Comparison of ENCODE assay signal across 22 cellular contexts in genomic region chr15:80527406-80527805, GRCh38.
"Had no signal": no experiment of that assay in that cellular context is flagged by ENCODE, and none has a peak within 500 bp of the region (broad histone marks: within the 10 kb centered on the region; RNA-seq: fewer than 3 reads in every experiment).

No MANE protein-coding gene starts in this region.

- H3K9me3 ChIP-seq: Peyer's patch, SJCRH30, SK-N-SH had no signal

- H3K36me3 ChIP-seq: Peyer's patch, SJCRH30 had no signal

- DNase-seq: activated CD4-positive, alpha-beta T cell treated with anti-CD3 and anti-CD28 coated beads, Interleukin-2, amount 50 U/mL, for 1 hour; activated CD4-positive, CD25-positive, alpha-beta regulatory T cell; activated CD8-positive, alpha-beta memory T cell treated with anti-CD3 and anti-CD28 coated beads, Interleukin-2, amount 50 U/mL, for 4 hours; activated CD8-positive, alpha-beta T cell treated with anti-CD3 and anti-CD28 coated beads for 36 hours; activated naive CD4-positive, alpha-beta T cell treated with Interleukin-2 at 50 U/mL for 16 hours; activated T-cell treated with anti-CD3 and anti-CD28 coated beads, Interleukin-2, amount 50 U/mL, for 1 hour; KG1; NCI-H1048; NCI-H1417; NCI-H1930; NCI-H2171; NCI-H2227 treated with DMSO at 0.1 percent for 48 hours; NCI-H446 treated with DMSO at 0.1 percent for 48 hours; NCI-H526; NCI-H82; Peyer's patch; Right ventricle myocardium superior; SJCRH30; SK-N-SH; T-helper 1 cell had no signal

- H3K27ac ChIP-seq: Peyer's patch, RWPE1, SJCRH30, VCaP had no signal

- H3K27me3 ChIP-seq: Peyer's patch, SJCRH30 had no signal

- H3K4me1 ChIP-seq: Peyer's patch, SJCRH30 had no signal

- ATAC-seq: activated CD8-positive, alpha-beta T cell treated with anti-CD3 and anti-CD28 coated beads for 36 hours had no signal

- H3K9ac ChIP-seq: SK-N-SH had no signal

- H3K4me3 ChIP-seq: Peyer's patch, SJCRH30 had no signal

- H3K4me2 ChIP-seq: SK-N-SH had no signal
